22 cellular contexts compared by ENCODE assay signal in the genomic region with DNA sequence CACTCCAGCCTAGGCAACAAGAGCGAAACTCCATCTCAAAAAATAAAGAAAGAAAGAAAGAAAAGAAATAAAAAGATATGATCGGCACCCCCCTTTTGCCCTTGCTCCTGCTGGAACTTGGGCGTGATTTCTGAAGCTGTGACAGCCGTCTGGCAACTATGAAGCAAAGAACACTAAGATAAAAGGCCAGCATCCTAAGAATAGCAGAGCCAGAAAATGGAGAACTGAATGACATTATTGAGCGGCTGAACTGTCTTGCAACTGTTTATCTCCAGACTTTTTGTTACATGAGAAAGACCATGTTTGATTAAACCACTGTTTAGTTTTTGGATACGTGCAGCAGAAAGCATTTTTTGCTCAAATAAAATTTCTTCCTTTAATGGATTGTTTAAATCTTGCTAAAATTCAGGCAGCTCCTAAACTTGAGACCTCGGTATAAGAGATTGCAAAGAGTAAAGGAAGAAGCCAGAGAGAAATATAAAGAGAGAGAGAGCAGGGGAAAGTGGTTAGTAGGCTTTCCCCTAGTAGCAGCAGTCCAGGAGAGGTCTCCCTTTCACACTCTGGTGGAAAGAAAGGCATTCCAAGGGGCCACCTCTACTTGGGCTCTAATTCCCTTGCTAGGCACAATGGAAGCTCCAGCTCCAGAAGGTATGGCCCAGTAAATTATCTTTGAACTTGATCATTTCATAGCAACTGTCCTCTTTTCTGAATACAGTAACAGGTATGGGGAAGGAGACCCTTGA. TPM values are rescaled to one million over a fixed set of nuclear protein-coding genes. Genes with fewer than 3 reads are reported as not detected.
DNase-seq lines count a peak whose midpoint lies in the region; ATAC-seq and TF ChIP-seq lines count a peak whose summit lies in the region.
"Had no signal": no experiment of that assay in that cellular context is flagged by ENCODE, and none has a peak within 500 bp of the region (broad histone marks: within the 10 kb centered on the region; RNA-seq: fewer than 3 reads in every experiment).

No MANE protein-coding gene starts in this region.

- no peak overlapping the region for H3K4ac ChIP-seq in trophoblast cell (ENCODE audit: low read depth, low read length)

- no peak overlapping the region for H2AK5ac ChIP-seq in trophoblast cell (ENCODE audit: low read length)

- H3K79me1 ChIP-seq in trophoblast cell (ENCODE audit: low read length), result peaks cover 11% of the 10 kb centered on the region

- H3K79me2 ChIP-seq in trophoblast cell (ENCODE audit: control insufficient read depth, insufficient read depth, low read length, poor library complexity), result no peaks in the 10 kb centered on the region

- peaks cover 9% of the 10 kb centered on the region for H3K4me1 ChIP-seq in foreskin keratinocyte
- H3K4me1 ChIP-seq in trophoblast cell (ENCODE audit: control insufficient read depth in 1 of 2, insufficient read depth in 2 of 2, low read length in 2 of 2), result peaks cover 0 to 2% of the 10 kb centered on the region in 2 experiments
- H3K4me1 ChIP-seq: psoas muscle, upper lobe of left lung had no signal

- no peaks in the 10 kb centered on the region for H3K27me3 ChIP-seq in foreskin keratinocyte
- no peaks in the 10 kb centered on the region for H3K27me3 ChIP-seq in trophoblast cell (ENCODE audit: insufficient read depth, low read length)
- H3K27me3 ChIP-seq: upper lobe of left lung had no signal

- no peak overlapping the region for H4K8ac ChIP-seq in trophoblast cell (ENCODE audit: low read depth, low read length)

- no peak overlapping the region for H3K9ac ChIP-seq in trophoblast cell (ENCODE audit: low read length)

- H4K91ac ChIP-seq in trophoblast cell (ENCODE audit: low read depth, low read length), result no peak overlapping the region

- POLR2A ChIA-PET in WTC11 (lab: Charles Lee), result interaction anchor here (0.7 kb wide), 1 partner anchor 37 kb away, joined by 3 read pairs; the partner anchor contains the start of gene POLI
- POLR2A ChIA-PET in activated CD8-positive, alpha-beta T cell treated with anti-CD3 and anti-CD28 coated beads, Interleukin-2, amount 10 ng/mL, durations not matched to agents 7 days and 5 days (lab: Charles Lee), result no interaction called here

- WGBS in trophoblast cell (ENCODE audit: extremely low coverage, insufficient coverage, insufficient read length), result no CpG with 5 or more reads among the region's 7 CpGs

- no peak overlapping the region for H2BK5ac ChIP-seq in trophoblast cell (ENCODE audit: low read depth, low read length, poor library complexity)

- H3K27ac Mint-ChIP-seq in WTC11, result no peak overlapping the region
- H3K27ac Mint-ChIP-seq in activated CD8-positive, alpha-beta T cell treated with anti-CD3 and anti-CD28 coated beads, Interleukin-2, amount 10 ng/mL, durations not matched to agents 7 days and 5 days, result no peak overlapping the region
- H3K27ac Mint-ChIP-seq: memory B cell, nephron had no signal

- no peak overlapping the region for H3K4me3 ChIP-seq in trophoblast cell (ENCODE audit: low read depth, low read length)
- H3K4me3 ChIP-seq: coronary artery, psoas muscle, upper lobe of left lung had no signal

- H3K36me3 ChIP-seq in trophoblast cell (ENCODE audit: control insufficient read depth in 1 of 2, insufficient read depth in 2 of 2, low read length in 2 of 2), result no peaks in the 10 kb centered on the region
- H3K36me3 ChIP-seq: upper lobe of left lung had no signal

- no peak overlapping the region for H3K18ac ChIP-seq in trophoblast cell (ENCODE audit: low read length)

- CTCF ChIA-PET in WTC11 (lab: Charles Lee), result interaction anchor here (1.2 to 1.6 kb wide), 2 partner anchors 8 to 37 kb away, joined by 5 read pairs; no protein-coding TSS in a partner anchor
- CTCF ChIA-PET in activated CD8-positive, alpha-beta T cell treated with anti-CD3 and anti-CD28 coated beads, Interleukin-2, amount 10 ng/mL, durations not matched to agents 7 days and 5 days (lab: Charles Lee), result no interaction called here

- TF ChIP-seq CTCF in WTC11 (IDR thresholded peaks at IDR 0.05), result no peak
- TF ChIP-seq CTCF in foreskin keratinocyte (conservative IDR thresholded peaks at IDR 0.05), result peak; percentile 24

- DNase-seq in NCI-H2171 treated with DMSO at 0.1 percent for 48 hours (lab: John Stamatoyannopoulos, UW), result peak; percentile 33
- DNase-seq in NCI-H2171 (lab: John Stamatoyannopoulos, UW), result no peak
- no peak for DNase-seq in WTC11 (ENCODE audit: low spot score)
- no peak for DNase-seq in foreskin keratinocyte
- no peak for DNase-seq in trophoblast cell
- no peak for DNase-seq in stimulated activated CD4-positive, alpha-beta T cell treated with anti-CD3 and anti-CD28 coated beads, Interleukin-4, amount 100 ng/mL, for 4 hours
- no peak for DNase-seq in activated CD8-positive, alpha-beta T cell treated with anti-CD3 and anti-CD28 coated beads, Interleukin-2, amount 10 ng/mL, durations not matched to agents 7 days and 5 days
- DNase-seq in DMS53 treated with DMSO at 0.1 percent for 48 hours (lab: John Stamatoyannopoulos, UW; ENCODE audit: unreplicated experiment), result no peak
- DNase-seq: activated effector memory CD4-positive, alpha-beta T cell treated with anti-CD3 and anti-CD28 coated beads, Interleukin-2, amount 50 U/mL, for 16 hours; aorta; DND-41; glutamatergic neuron; NCI-H1436; psoas muscle; stimulated activated CD4-positive, alpha-beta T cell treated with anti-CD3 and anti-CD28 coated beads, Interleukin-12 subunit alpha, Interleukin-12 subunit beta, amount 100 ng/mL, for 4 hours; stimulated activated naive CD4-positive, alpha-beta T cell; upper lobe of left lung had no signal

- no peak overlapping the region for H2BK12ac ChIP-seq in trophoblast cell (ENCODE audit: low read length)

- H3K4me1 Mint-ChIP-seq in WTC11, result peaks cover 23% of the 10 kb centered on the region
- peaks cover 2% of the 10 kb centered on the region for H3K4me1 Mint-ChIP-seq in activated CD8-positive, alpha-beta T cell treated with anti-CD3 and anti-CD28 coated beads, Interleukin-2, amount 10 ng/mL, durations not matched to agents 7 days and 5 days (ENCODE audit: low read depth)
- H3K4me1 Mint-ChIP-seq: memory B cell, nephron had no signal

- H3K27ac ChIP-seq in foreskin keratinocyte, result peak overlapping the region; percentile 70
- no peak overlapping the region for H3K27ac ChIP-seq in trophoblast cell (ENCODE audit: low read depth, low read length)
- H3K27ac ChIP-seq: C4-2B, coronary artery, psoas muscle, upper lobe of left lung had no signal

- no peaks in the 10 kb centered on the region for H3K9me3 ChIP-seq in trophoblast cell (ENCODE audit: insufficient read depth, low read depth, low read length)
- H3K9me3 ChIP-seq: psoas muscle, upper lobe of left lung had no signal

- H3K36me3 Mint-ChIP-seq in WTC11, result no peaks in the 10 kb centered on the region
- H3K36me3 Mint-ChIP-seq in activated CD8-positive, alpha-beta T cell treated with anti-CD3 and anti-CD28 coated beads, Interleukin-2, amount 10 ng/mL, durations not matched to agents 7 days and 5 days (ENCODE audit: low read depth), result no peaks in the 10 kb centered on the region
- H3K36me3 Mint-ChIP-seq: memory B cell had no signal

- no peak overlapping the region for H4K12ac ChIP-seq in trophoblast cell (ENCODE audit: low read depth, low read length)

- no peak overlapping the region for H3K4me3 Mint-ChIP-seq in WTC11
- H3K4me3 Mint-ChIP-seq in activated CD8-positive, alpha-beta T cell treated with anti-CD3 and anti-CD28 coated beads, Interleukin-2, amount 10 ng/mL, durations not matched to agents 7 days and 5 days, result no peak overlapping the region
- H3K4me3 Mint-ChIP-seq: memory B cell, nephron had no signal

- H3K9me3 Mint-ChIP-seq in WTC11, result no peaks in the 10 kb centered on the region
- no peaks in the 10 kb centered on the region for H3K9me3 Mint-ChIP-seq in activated CD8-positive, alpha-beta T cell treated with anti-CD3 and anti-CD28 coated beads, Interleukin-2, amount 10 ng/mL, durations not matched to agents 7 days and 5 days (ENCODE audit: insufficient read depth)
- H3K9me3 Mint-ChIP-seq: memory B cell, nephron had no signal

- no peak overlapping the region for H3K14ac ChIP-seq in trophoblast cell (ENCODE audit: low read length)

- H3K27me3 Mint-ChIP-seq in WTC11 (ENCODE audit: low read depth), result no peaks in the 10 kb centered on the region
- H3K27me3 Mint-ChIP-seq in activated CD8-positive, alpha-beta T cell treated with anti-CD3 and anti-CD28 coated beads, Interleukin-2, amount 10 ng/mL, durations not matched to agents 7 days and 5 days (ENCODE audit: low read depth), result peaks cover 17% of the 10 kb centered on the region
- H3K27me3 Mint-ChIP-seq: memory B cell had no signal

- no peak overlapping the region for H3K4me2 ChIP-seq in trophoblast cell (ENCODE audit: low read length)

- ATAC-seq in WTC11, result peak; percentile 89
- peak; percentile 21 for ATAC-seq in foreskin keratinocyte
- no peak for ATAC-seq in activated CD8-positive, alpha-beta T cell treated with anti-CD3 and anti-CD28 coated beads, Interleukin-2, amount 10 ng/mL, durations not matched to agents 7 days and 5 days
- ATAC-seq: activated CD4-positive, CD25-positive, alpha-beta regulatory T cell treated with anti-CD3 and anti-CD28 coated beads, Interleukin-2, amount 50 U/mL, for 24 hours; psoas muscle had no signal

- no peak overlapping the region for H3K23ac ChIP-seq in trophoblast cell (ENCODE audit: low read length)

- no peak overlapping the region for H2AFZ ChIP-seq in trophoblast cell (ENCODE audit: insufficient read depth, low read length, poor library complexity)

- peak overlapping the region; percentile 3 for H2BK120ac ChIP-seq in trophoblast cell (ENCODE audit: insufficient read depth, low read length, poor library complexity)

TF ChIP-seq in WTC11, 78 proteins besides CTCF, POLR2A, EP300 and RAD21 (continues in another document):
- no peak for TF ChIP-seq ERG (CRISPR knock-in tag; IDR thresholded peaks at IDR 0.05)

RNA-seq across cellular contexts. Expression of gene MBD2, which starts 8.2 kb away (rescaled TPM):
- total RNA-seq in WTC11 (2021) (32.8 to 42.7 TPM (median 37.4 TPM) in 3 replicates), foreskin keratinocyte (113 and 123 TPM in 2 replicates)
- 119 and 163 TPM in 2 replicates for polyA plus RNA-seq in foreskin keratinocyte
- polyA plus RNA-seq in trophoblast cell (2013), result 33.1 and 34.2 TPM in 2 replicates
- total RNA-seq in activated CD8-positive, alpha-beta T cell treated with anti-CD3 and anti-CD28 coated beads, Interleukin-2, amount 10 ng/mL, durations not matched to agents 7 days and 5 days, result 100 to 1,000 TPM; 122 to 126 TPM

RNA-seq across cellular contexts. Expression of gene POLI, which starts 36.7 kb away (rescaled TPM):
- total RNA-seq in WTC11 (2021) (41.6 to 52.0 TPM (median 43.8 TPM) in 3 replicates), foreskin keratinocyte (12.4 and 13.4 TPM in 2 replicates)
- polyA plus RNA-seq in foreskin keratinocyte, result 4.8 and 6.3 TPM in 2 replicates
- 19.2 and 22.4 TPM in 2 replicates for polyA plus RNA-seq in trophoblast cell (2013)
- 10 to 100 TPM; 14.2 to 14.3 TPM for total RNA-seq in activated CD8-positive, alpha-beta T cell treated with anti-CD3 and anti-CD28 coated beads, Interleukin-2, amount 10 ng/mL, durations not matched to agents 7 days and 5 days
